ENCODE assay signal across 1 cellular context in genomic region chr14:102907303-102907844, GRCh38.
TF ChIP-seq lines count a peak whose summit lies in the region.

No MANE protein-coding gene starts in this region.

TF ChIP-seq in GM12878, 131 proteins besides CTCF, POLR2A, EP300 and RAD21 (continued from another document):
- TF ChIP-seq BCL3 (IDR thresholded peaks at IDR 0.05; ENCODE audit: borderline replicate concordance, insufficient read depth, low read depth, low read length, poor library complexity, severe bottlenecking) (peak; percentile 40), EED (IDR thresholded peaks at IDR 0.05; ENCODE audit: low read depth) (no peak), MYC (IDR thresholded peaks at IDR 0.05; ENCODE audit: insufficient read depth, insufficient read length, insufficient replicate concordance, low read length, severe bottlenecking) (no peak), ZBTB33 (IDR thresholded peaks at IDR 0.05) (no peak), ATF7 (IDR thresholded peaks at IDR 0.05; ENCODE audit: low read depth) (no peak), IKZF2 (IDR thresholded peaks at IDR 0.05) (no peak)
